ENCODE assay signal across 20 cellular contexts in genomic region chr13:19071161-19071936, GRCh38.
DNase-seq lines count a peak whose midpoint lies in the region; ATAC-seq and TF ChIP-seq lines count a peak whose summit lies in the region.
"Had no signal": no experiment of that assay in that cellular context is flagged by ENCODE, and none has a peak within 500 bp of the region (broad histone marks: within the 10 kb centered on the region; RNA-seq: fewer than 3 reads in every experiment).

No MANE protein-coding gene starts in this region.

- peaks cover 24% of the 10 kb centered on the region for H3K9me3 Mint-ChIP-seq in endothelial cell (ENCODE audit: unreplicated experiment)

- H3K4me3 ChIP-seq in right atrium auricular region, result no peak overlapping the region
- H3K4me3 ChIP-seq in H7 (ENCODE audit: insufficient read depth, low read depth, low read length), result no peak overlapping the region
- H3K4me3 ChIP-seq: HAP-1 had no signal

- H3K27me3 Mint-ChIP-seq in endothelial cell (ENCODE audit: unreplicated experiment), result peaks cover 12% of the 10 kb centered on the region
- H3K27me3 Mint-ChIP-seq: B cell; CD4-positive, alpha-beta T cell; IgD-negative memory B cell had no signal

- no peak for TF ChIP-seq CTCF in right atrium auricular region (IDR thresholded peaks at IDR 0.05)
- no peak for TF ChIP-seq CTCF in endothelial cell (IDR thresholded peaks at IDR 0.05; ENCODE audit: unreplicated experiment)

- H3K27ac Mint-ChIP-seq in endothelial cell (ENCODE audit: unreplicated experiment), result peak overlapping the region; percentile 5
- H3K27ac Mint-ChIP-seq: B cell; CD4-positive, alpha-beta T cell; HFFc6; IgD-negative memory B cell had no signal

- intact Hi-C loops in left cardiac atrium (cut with DNase I) (no loop called here), posterior vena cava (cut with DNase I) (no loop called here)

- H3K27me3 ChIP-seq in right atrium auricular region (no peaks in the 10 kb centered on the region), H7 (ENCODE audit: control insufficient read depth, insufficient read depth, low read length) (no peaks in the 10 kb centered on the region)

- peak overlapping the region; percentile 11 for H3K4me3 Mint-ChIP-seq in endothelial cell (ENCODE audit: unreplicated experiment)
- H3K4me3 Mint-ChIP-seq: B cell; CD4-positive, alpha-beta T cell; HFFc6; IgD-negative memory B cell had no signal

- DNase-seq in right atrium auricular region (ENCODE audit: low spot score) (peak; percentile 44), left cardiac atrium (no peak), endothelial cell (ENCODE audit: low spot score) (no peak), posterior vena cava (ENCODE audit: low spot score) (peak; percentile 37), H7 (no peak), DMS53 treated with DMSO at 0.1 percent for 48 hours (lab: John Stamatoyannopoulos, UW; ENCODE audit: unreplicated experiment) (no peak), kidney tubule cell (ENCODE audit: low spot score) (no peak), GM03348 (ENCODE audit: low spot score) (no peak)
- DNase-seq: 8988T; C1 segment of cervical spinal cord; Calu3; CD4-positive, alpha-beta T cell; DMS 273 treated with DMSO at 0.1 percent for 48 hours; DMS79; GOT3; HFFc6 had no signal

- H3K36me3 Mint-ChIP-seq in endothelial cell (ENCODE audit: low read depth, unreplicated experiment), result peaks cover 17% of the 10 kb centered on the region
- H3K36me3 Mint-ChIP-seq: IgD-negative memory B cell had no signal

- no peaks in the 10 kb centered on the region for H3K9me3 ChIP-seq in right atrium auricular region
- H3K9me3 ChIP-seq: HAP-1 had no signal

- no peaks in the 10 kb centered on the region for H3K4me1 Mint-ChIP-seq in endothelial cell (ENCODE audit: unreplicated experiment)
- H3K4me1 Mint-ChIP-seq: B cell, IgD-negative memory B cell had no signal

- H3K36me3 ChIP-seq in right atrium auricular region (no peaks in the 10 kb centered on the region), H7 (replicated peaks; ENCODE audit: control insufficient read depth, insufficient read depth, low read length) (no peaks in the 10 kb centered on the region)
- H3K36me3 ChIP-seq: HAP-1 had no signal

- no peak overlapping the region for H3K27ac ChIP-seq in right atrium auricular region
- H3K27ac ChIP-seq: HL-60 had no signal

- no peak for ATAC-seq in left cardiac atrium

- no peaks in the 10 kb centered on the region for H3K4me1 ChIP-seq in right atrium auricular region
- H3K4me1 ChIP-seq: HAP-1 had no signal

Comparison
In these comparisons a context has a peak if more than half of its experiments do, and no peak if none do; other contexts are left out.
1. DNase-seq: peak in right atrium auricular region (single experiment) and posterior vena cava (single experiment); none in left cardiac atrium (single experiment), endothelial cell (single experiment), H7 (single experiment), DMS53 treated with DMSO at 0.1 percent for 48 hours (single experiment), kidney tubule cell (single experiment) and GM03348 (single experiment).